8 cellular contexts compared by ENCODE assay signal in the genomic region with DNA sequence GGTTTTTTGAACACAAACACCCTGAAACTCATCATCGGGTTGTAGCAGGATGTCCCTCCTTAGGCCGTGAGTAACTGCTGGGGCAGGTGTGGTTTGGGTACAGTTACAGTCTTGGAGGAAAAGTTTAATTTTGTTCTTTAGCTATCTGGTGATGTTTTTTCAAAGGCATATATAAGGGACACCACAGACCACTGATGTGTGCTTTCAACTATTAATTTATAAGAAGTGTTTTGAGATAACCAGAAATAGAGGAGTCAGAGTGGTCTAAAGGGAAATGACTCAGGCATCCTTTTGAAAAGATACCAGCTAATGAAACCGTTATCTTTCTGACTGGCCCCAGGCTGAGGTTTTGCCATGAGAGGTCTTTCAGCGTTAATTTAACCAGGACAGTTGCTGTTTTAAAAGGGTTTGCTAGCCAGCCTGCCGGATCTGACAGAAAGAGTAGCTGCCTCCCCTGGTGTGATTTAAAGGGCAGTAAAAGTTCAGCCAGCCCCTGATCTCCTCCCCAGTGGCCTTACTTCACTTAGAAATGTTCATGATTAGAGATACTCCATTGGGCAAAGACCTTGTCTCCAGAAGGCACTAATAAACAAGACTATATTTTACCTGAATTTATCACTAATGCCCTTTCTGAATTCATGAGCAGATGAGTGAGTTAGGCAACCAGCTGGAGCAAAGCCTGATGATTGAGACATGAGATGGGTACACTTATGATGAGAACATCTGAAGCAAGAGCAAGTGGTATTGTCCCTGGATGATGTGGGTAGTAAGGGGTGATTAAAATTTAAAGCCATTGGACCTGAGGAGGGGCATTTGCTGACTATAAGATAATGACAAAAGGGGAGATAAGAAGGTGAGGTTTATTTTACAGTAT.
DNase-seq lines count a peak whose midpoint lies in the region; ATAC-seq and TF ChIP-seq lines count a peak whose summit lies in the region.

No MANE protein-coding gene starts in this region.

- no peak for TF ChIP-seq POLR2A in Peyer's patch (IDR thresholded peaks at IDR 0.05)

- H3K27me3 ChIP-seq in Peyer's patch, result no peaks in the 10 kb centered on the region

- H3K4me3 ChIP-seq in Peyer's patch, result no peak overlapping the region

- no peaks in the 10 kb centered on the region for H3K36me3 Mint-ChIP-seq in activated naive CD4-positive, alpha-beta T cell treated with anti-CD3 and anti-CD28 coated beads, Interleukin-2, amount 10 ng/mL, durations not matched to agents 7 days and 5 days

- ATAC-seq in GM18909 (IDR thresholded peaks at IDR 0.05; ENCODE audit: poor library complexity, unreplicated experiment) (peak; percentile 76), HG03159 (IDR thresholded peaks at IDR 0.05; ENCODE audit: unreplicated experiment) (peak; percentile 77), esophagus mucosa (no peak)

- in situ Hi-C loops in ACHN (cut with HindIII; ENCODE audit: low pct_ligation_motif_present, low pct_unique_long_range_greater_than_20kb, low sequenced_read_pairs), result no loop called here

- H3K27me3 Mint-ChIP-seq in activated naive CD4-positive, alpha-beta T cell treated with anti-CD3 and anti-CD28 coated beads, Interleukin-2, amount 10 ng/mL, durations not matched to agents 7 days and 5 days, result no peaks in the 10 kb centered on the region

- peak overlapping the region; percentile 5 for H3K27ac Mint-ChIP-seq in activated naive CD4-positive, alpha-beta T cell treated with anti-CD3 and anti-CD28 coated beads, Interleukin-2, amount 10 ng/mL, durations not matched to agents 7 days and 5 days

- H3K9me3 Mint-ChIP-seq in activated naive CD4-positive, alpha-beta T cell treated with anti-CD3 and anti-CD28 coated beads, Interleukin-2, amount 10 ng/mL, durations not matched to agents 7 days and 5 days, result no peaks in the 10 kb centered on the region

- no peak overlapping the region for H3K4me3 Mint-ChIP-seq in activated naive CD4-positive, alpha-beta T cell treated with anti-CD3 and anti-CD28 coated beads, Interleukin-2, amount 10 ng/mL, durations not matched to agents 7 days and 5 days

- CTCF ChIA-PET in activated naive CD4-positive, alpha-beta T cell treated with anti-CD3 and anti-CD28 coated beads, Interleukin-2, amount 10 ng/mL, durations not matched to agents 7 days and 5 days (lab: Charles Lee), result interaction anchor here (0.6 kb wide), 1 partner anchor 804 kb away, joined by 3 read pairs; no protein-coding TSS in a partner anchor

- DNase-seq in activated naive CD4-positive, alpha-beta T cell treated with anti-CD3 and anti-CD28 coated beads, Interleukin-2, amount 10 ng/mL, durations not matched to agents 7 days and 5 days, result peak; percentile 25
- peak; percentile 55 for DNase-seq in non-pigmented ciliary epithelial cell (ENCODE audit: low read depth)
- DNase-seq in Peyer's patch, result no peak
- no peak for DNase-seq in ACHN
- DNase-seq in hypothalamus (lab: John Stamatoyannopoulos, UW), result no peak

- no peak overlapping the region for H3K27ac ChIP-seq in Peyer's patch

- no peaks in the 10 kb centered on the region for H3K36me3 ChIP-seq in Peyer's patch

- TF ChIP-seq CTCF in Peyer's patch (IDR thresholded peaks at IDR 0.05), result no peak

- peaks cover 23% of the 10 kb centered on the region for H3K4me1 Mint-ChIP-seq in activated naive CD4-positive, alpha-beta T cell treated with anti-CD3 and anti-CD28 coated beads, Interleukin-2, amount 10 ng/mL, durations not matched to agents 7 days and 5 days

- no peaks in the 10 kb centered on the region for H3K9me3 ChIP-seq in Peyer's patch

- no peaks in the 10 kb centered on the region for H3K4me1 ChIP-seq in Peyer's patch

Comparison
In these comparisons a context has a peak if more than half of its experiments do, and no peak if none do; other contexts are left out.
1. DNase-seq: peak in activated naive CD4-positive, alpha-beta T cell treated with anti-CD3 and anti-CD28 coated beads, Interleukin-2, amount 10 ng/mL, durations not matched to agents 7 days and 5 days (single experiment) and non-pigmented ciliary epithelial cell (single experiment); none in Peyer's patch (0 of 3), ACHN (single experiment) and hypothalamus (0 of 51).